ENCODE assay signal across 1 cellular context in the genomic region with DNA sequence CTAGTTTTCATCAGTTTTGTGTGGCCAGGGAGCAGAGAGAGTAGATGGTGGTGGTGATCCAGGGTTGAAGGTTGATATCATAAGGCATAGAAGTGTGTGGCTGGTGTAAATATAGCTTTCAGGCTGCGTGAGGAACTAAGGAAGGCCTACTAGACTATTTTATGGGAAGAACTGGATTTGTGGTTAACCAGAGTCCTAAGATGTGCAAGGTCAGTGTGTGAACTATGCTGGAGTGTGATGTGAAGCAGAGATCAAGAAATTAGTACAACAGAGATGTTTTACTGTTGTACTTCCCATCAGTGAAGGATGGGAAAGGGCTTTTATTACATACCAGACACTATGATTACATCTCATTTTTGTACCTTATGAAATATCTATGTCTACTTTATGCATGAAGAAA.
A peak's percentile ranks its signal among the peaks of the same experiment; 100 is the strongest.
TF ChIP-seq lines count a peak whose summit lies in the region.

No MANE protein-coding gene starts in this region.

TF ChIP-seq in HepG2, 621 proteins besides CTCF, POLR2A, EP300 and RAD21:
- TF ChIP-seq AFF4 (CRISPR knock-in tag; IDR thresholded peaks at IDR 0.05): no peak
- TF ChIP-seq RBM22 (optimal IDR thresholded peaks at IDR 0.05; ENCODE audit: low read length): peak; percentile 45
